8 cellular contexts compared by ENCODE assay signal in genomic region chr1:167454929-167455785, GRCh38.
A peak's percentile ranks its signal among the peaks of the same experiment; 100 is the strongest.
DNase-seq lines count a peak whose midpoint lies in the region; ATAC-seq and TF ChIP-seq lines count a peak whose summit lies in the region.

No MANE protein-coding gene starts in this region.

- TF ChIP-seq CTCF in mesothelial cell of epicardium (IDR thresholded peaks at IDR 0.05; ENCODE audit: unreplicated experiment): no peak

- H3K4me1 Mint-ChIP-seq in mesothelial cell of epicardium: peaks cover 4% of the 10 kb centered on the region

- H3K27me3 Mint-ChIP-seq in mesothelial cell of epicardium (ENCODE audit: low read depth): peaks cover 40% of the 10 kb centered on the region

- no peaks in the 10 kb centered on the region for H3K9me3 ChIP-seq in endocrine pancreas (ENCODE audit: control insufficient read depth, low read length)

- no peaks in the 10 kb centered on the region for H3K27me3 ChIP-seq in endocrine pancreas (ENCODE audit: control insufficient read depth, insufficient read depth, low read length)

- no peak overlapping the region for H3K27ac Mint-ChIP-seq in mesothelial cell of epicardium

- H3K4me1 ChIP-seq in endocrine pancreas (ENCODE audit: control insufficient read depth, insufficient read depth, low read length): no peaks in the 10 kb centered on the region

- peak overlapping the region; percentile 91 for H3K9ac ChIP-seq in endocrine pancreas (ENCODE audit: control insufficient read depth, insufficient read depth, low read length)

- H3K36me3 Mint-ChIP-seq in mesothelial cell of epicardium: no peaks in the 10 kb centered on the region

- peak overlapping the region; percentile 68 for H3K4me3 Mint-ChIP-seq in mesothelial cell of epicardium

- H3K9me3 Mint-ChIP-seq in mesothelial cell of epicardium: no peaks in the 10 kb centered on the region

- DNase-seq in SIG-M5 treated with dmso at 0.1 percent for 504 hours (lab: John Stamatoyannopoulos, UW; ENCODE audit: unreplicated experiment): peak; percentile 49
- no peak for DNase-seq in SIG-M5 (lab: John Stamatoyannopoulos, UW)
- peak; percentile 75 for DNase-seq in NCI-H526 treated with DMSO at 0.1 percent for 48 hours (lab: John Stamatoyannopoulos, UW)
- DNase-seq in activated CD8-positive, alpha-beta memory T cell treated with anti-CD3 and anti-CD28 coated beads for 4 hours (ENCODE audit: low read depth in 2 of 2): peak; percentile 63 to 67
- DNase-seq in mesothelial cell of epicardium (ENCODE audit: low spot score in 2 of 2, unreplicated experiment in 2 of 2): peak in 1 of 2 experiments; percentile 64
- peak; percentile 53 to 69 for DNase-seq in stimulated activated CD8-positive, alpha-beta memory T cell treated with anti-CD3 and anti-CD28 coated beads, Interleukin-2, amount 100 ng/mL, for 1 hour (ENCODE audit: low read depth in 2 of 2)

- H3K36me3 ChIP-seq in endocrine pancreas (ENCODE audit: control insufficient read depth, insufficient read depth, low read length): no peaks in the 10 kb centered on the region

- ATAC-seq in HG03045 (IDR thresholded peaks at IDR 0.05; ENCODE audit: unreplicated experiment): peak; percentile 71

- H3K4me3 ChIP-seq in endocrine pancreas (ENCODE audit: control insufficient read depth, insufficient read depth, low read length): no peak overlapping the region
